In the genomic region with DNA sequence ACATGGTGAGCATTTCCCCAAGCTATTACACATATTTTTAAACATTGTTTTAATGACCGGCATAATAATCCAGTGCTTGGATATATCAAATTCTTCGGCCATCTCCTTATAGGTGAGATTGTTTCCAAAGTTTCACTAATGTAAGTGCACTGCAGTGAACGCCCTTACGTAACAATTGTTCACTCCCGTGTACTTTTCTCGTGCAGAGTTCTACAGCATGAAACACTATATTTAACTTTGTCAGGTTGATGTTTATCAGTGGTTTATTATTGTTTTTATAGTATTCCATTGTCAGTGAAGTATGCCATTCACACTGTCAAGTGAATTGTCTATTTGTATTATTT, we compare ENCODE assay signal across 8 cellular contexts. TPM values are rescaled to one million over a fixed set of nuclear protein-coding genes. Genes with fewer than 3 reads are reported as not detected.
DNase-seq lines count a peak whose midpoint lies in the region; ATAC-seq, FAIRE-seq and TF ChIP-seq lines count a peak whose summit lies in the region.

No MANE protein-coding gene starts in this region.

- H4K8ac ChIP-seq in mesenchymal stem cell (ENCODE audit: low read length), result no peak overlapping the region

- H3K9me3 ChIP-seq in heart right ventricle (no peaks in the 10 kb centered on the region), GM12878 (replicated peaks; ENCODE audit: control insufficient read depth, insufficient read depth, low read length) (no peaks in the 10 kb centered on the region), mesenchymal stem cell (ENCODE audit: control insufficient read depth, low read length) (no peaks in the 10 kb centered on the region), upper lobe of left lung (no peaks in the 10 kb centered on the region)

- H3K27me3 ChIP-seq in heart right ventricle, result no peaks in the 10 kb centered on the region
- no peaks in the 10 kb centered on the region for H3K27me3 ChIP-seq in GM12878 (replicated peaks in 1 of 2; ENCODE audit: control insufficient read depth in 2 of 2, insufficient read depth in 2 of 2, low read length in 1 of 2)
- H3K27me3 ChIP-seq in mesenchymal stem cell (ENCODE audit: control insufficient read depth in 1 of 2, insufficient read depth in 1 of 2, low read length in 2 of 2), result no peaks in the 10 kb centered on the region
- no peaks in the 10 kb centered on the region for H3K27me3 ChIP-seq in upper lobe of left lung

- TF ChIP-seq CTCF in heart right ventricle (IDR thresholded peaks at IDR 0.05), result no peak
- no peak for TF ChIP-seq CTCF in GM12878 (IDR thresholded peaks at IDR 0.05 in 2 of 3, conservative IDR thresholded peaks at IDR 0.05 in 1 of 3; ENCODE audit: control insufficient read depth in 2 of 3, extremely low read depth in 1 of 3, insufficient read depth in 1 of 3, low read depth in 3 of 3, low read length in 3 of 3)
- no peak for TF ChIP-seq CTCF in upper lobe of left lung (IDR thresholded peaks at IDR 0.05)

- H2BK15ac ChIP-seq in mesenchymal stem cell (ENCODE audit: low read depth, poor library complexity, severe bottlenecking), result no peak overlapping the region

- H4K20me1 ChIP-seq in GM12878 (ENCODE audit: control insufficient read depth, insufficient read depth), result no peaks in the 10 kb centered on the region

- H2BK120ac ChIP-seq in mesenchymal stem cell (ENCODE audit: low read depth, low read length), result no peak overlapping the region

- no peak overlapping the region for H2BK5ac ChIP-seq in mesenchymal stem cell (ENCODE audit: low read depth, low read length, poor library complexity, severe bottlenecking)

- no peak overlapping the region for H3K18ac ChIP-seq in mesenchymal stem cell (ENCODE audit: low read depth in 1 of 2, low read length in 2 of 2)

- CTCF ChIA-PET in GM12878 (lab: Yijun Ruan, JAX), result interaction anchor here (0.9 to 2.0 kb wide), 8 partner anchors 9 to 88 kb away, joined by 3 to 11 read pairs (median 7); partner anchors contain the start of gene NAPB

- WGBS in heart right ventricle, 2 donors, result 24 to 27% methylated on average over 6 of the region's 6 CpGs
- WGBS in GM12878 (ENCODE audit: insufficient coverage, insufficient replicate concordance, low lambda C conversion rate, missing lambda C conversion rate), result 26% methylated on average over 6 of the region's 6 CpGs
- WGBS in mesenchymal stem cell, result 77% methylated on average over 6 of the region's 6 CpGs
- WGBS in upper lobe of left lung, 2 donors, result 16 to 23% methylated on average over 6 of the region's 6 CpGs

- H3K36me3 ChIP-seq in heart right ventricle (peaks cover 0 to 27% (median 0%) of the 10 kb centered on the region in 9 donors), GM12878 (ENCODE audit: control insufficient read depth in 2 of 2, insufficient read depth in 2 of 2, low read length in 1 of 2) (peaks cover 5 to 8% of the 10 kb centered on the region in 2 experiments; a peak in 3 of 4 replicates), mesenchymal stem cell (ENCODE audit: control insufficient read depth in 1 of 2, insufficient read depth in 2 of 2, low read depth in 1 of 2, low read length in 2 of 2) (peaks cover 20 to 26% of the 10 kb centered on the region in 2 experiments), upper lobe of left lung (peaks cover 0 to 22% (median 9%) of the 10 kb centered on the region in 4 donors)

- H3K14ac ChIP-seq in mesenchymal stem cell (ENCODE audit: low read length in 2 of 2), result no peak overlapping the region

- H3K27ac ChIP-seq in heart right ventricle (peak overlapping the region; percentile 83 to 100 (median 98)), GM12878 (ENCODE audit: control insufficient read depth, insufficient read depth) (no peak overlapping the region), mesenchymal stem cell (ENCODE audit: low read length, poor library complexity, severe bottlenecking) (no peak overlapping the region), upper lobe of left lung (peak overlapping the region; percentile 92 to 98 (median 96))

- H3K23ac ChIP-seq in mesenchymal stem cell (ENCODE audit: low read length in 2 of 2), result no peak overlapping the region

- H3K79me1 ChIP-seq in mesenchymal stem cell (replicated peaks; ENCODE audit: low read length, poor library complexity, severe bottlenecking), result peaks cover 21% of the 10 kb centered on the region

- no peak overlapping the region for H3K4ac ChIP-seq in mesenchymal stem cell (ENCODE audit: low read depth in 1 of 2, low read length in 2 of 2)

- peaks cover 28% of the 10 kb centered on the region for H3K79me2 ChIP-seq in GM12878 (ENCODE audit: control insufficient read depth, insufficient read depth, low read length)

- H2AK5ac ChIP-seq in mesenchymal stem cell (ENCODE audit: low read length, severe bottlenecking), result no peak overlapping the region

- TF ChIP-seq RAD21 in GM12878 (IDR thresholded peaks at IDR 0.05; ENCODE audit: insufficient read depth, low read depth, low read length), result no peak

- BruUV-seq in GM12878 (replicated peaks; lab: Mats Ljungman, UMichigan), result no TSS peak

- SMC1A ChIA-PET in GM12878 (lab: Charles Lee; ENCODE audit: uncharacterized antibody, unreplicated experiment), result interaction anchor here (0.8 to 2.2 kb wide), 6 partner anchors 9 to 88 kb away, joined by 3 to 14 read pairs (median 5); no protein-coding TSS in a partner anchor

- RAD21 ChIA-PET in GM12878 (lab: Charles Lee; ENCODE audit: unreplicated experiment), result interaction anchor here (1.2 to 2.1 kb wide), 5 partner anchors 8 to 63 kb away, joined by 4 to 31 read pairs (median 8); partner anchors contain the start of genes NAPB and NXT1

- TF ChIP-seq POLR2A in GM12878 (IDR thresholded peaks at IDR 0.05; ENCODE audit: low read depth, low read length), result no peak
- TF ChIP-seq POLR2A in upper lobe of left lung (IDR thresholded peaks at IDR 0.05), result no peak

- TF ChIP-seq EP300 in GM12878 (IDR thresholded peaks at IDR 0.05; ENCODE audit: borderline replicate concordance in 1 of 2, control insufficient read depth in 1 of 2, low read depth in 2 of 2, low read length in 2 of 2) (no peak), upper lobe of left lung (IDR thresholded peaks at IDR 0.05) (no peak)

- H3K9ac ChIP-seq in GM12878 (ENCODE audit: control insufficient read depth, insufficient read depth, low read length) (no peak overlapping the region), mesenchymal stem cell (ENCODE audit: low read length) (peak overlapping the region; percentile 55)

- intact Hi-C loops in heart right ventricle (cut with DNase I) (loop anchor here in 4 of 10 donors (10.0 kb wide), 3 partner anchors 194 to 1696 kb away; partner anchors contain the start of genes CST3 (in 2 of the 4) and ACSS1 (in 1 of the 4)), left ventricle myocardium superior (cut with micrococcal nuclease) (no loop called here), GM12878 (cut with micrococcal nuclease; ENCODE audit: unreplicated experiment) (loop anchor here (1.0 kb wide), 1 partner anchor 8 kb away; the partner anchor contains the start of gene NXT1)

- H4K91ac ChIP-seq in mesenchymal stem cell (ENCODE audit: low read length), result no peak overlapping the region

- peak overlapping the region; percentile 63 for H3K4me2 ChIP-seq in GM12878 (ENCODE audit: control insufficient read depth, insufficient read depth)
- H3K4me2 ChIP-seq in mesenchymal stem cell (ENCODE audit: low read length, poor library complexity, severe bottlenecking), result no peak overlapping the region

- no peak overlapping the region for H2BK12ac ChIP-seq in mesenchymal stem cell (ENCODE audit: low read length in 2 of 2)

- POLR2A ChIA-PET in GM12878 (lab: Charles Lee), result interaction anchor here (1.0 to 4.5 kb wide), 7 partner anchors 8 to 63 kb away, joined by 3 to 61 read pairs (median 6); partner anchors contain the start of genes NAPB and NXT1

- DNase-seq in heart right ventricle (no peak), left ventricle myocardium superior (no peak), GM12878 (ENCODE audit: low read depth, low spot score) (no peak), mesenchymal stem cell (no peak), upper lobe of left lung (no peak), NCI-H2081 (lab: John Stamatoyannopoulos, UW) (no peak), KBM-7 (no peak)

- no peak for FAIRE-seq in GM12878 (lab: Jason Lieb, UNC)

- peak overlapping the region; percentile 47 for H2AFZ ChIP-seq in GM12878 (ENCODE audit: control insufficient read depth, low read depth, low read length)
- H2AFZ ChIP-seq in mesenchymal stem cell (ENCODE audit: low read depth, low read length), result no peak overlapping the region

- H3K4me1 ChIP-seq in heart right ventricle (peaks cover 5 to 55% (median 39%) of the 10 kb centered on the region in 9 donors), GM12878 (ENCODE audit: control insufficient read depth, insufficient read depth, low read length) (peaks cover 7% of the 10 kb centered on the region), mesenchymal stem cell (ENCODE audit: control insufficient read depth, insufficient read depth, low read depth, low read length) (peaks cover 11% of the 10 kb centered on the region), upper lobe of left lung (peaks cover 25 to 37% (median 29%) of the 10 kb centered on the region in 4 donors)

- ATAC-seq in heart right ventricle (no peak), left ventricle myocardium superior (no peak), GM12878 (no peak), upper lobe of left lung (ENCODE audit: low FRiP score in 2 of 2) (no peak), GM21576 (IDR thresholded peaks at IDR 0.05; ENCODE audit: unreplicated experiment) (no peak)

- H3K4me3 ChIP-seq in heart right ventricle, result peak overlapping the region in 9 of 10 donors; percentile 48 to 97 (median 64)
- H3K4me3 ChIP-seq in GM12878, result peak overlapping the region; percentile 33; the same call in 1 of the 2 replicates
- peak overlapping the region in 1 of 2 experiments; percentile 94 for H3K4me3 ChIP-seq in mesenchymal stem cell (ENCODE audit: insufficient read depth in 1 of 2, low read depth in 1 of 2, low read length in 2 of 2)
- H3K4me3 ChIP-seq in upper lobe of left lung, result peak overlapping the region; percentile 9 to 65 (median 65)

- in situ Hi-C loops in GM12878 (cut with MboI), result loop anchor here (25.0 kb wide), 2 partner anchors 1704 to 1904 kb away; partner anchors contain the start of gene ACSS1
- in situ Hi-C loops in KBM-7 (cut with MboI; ENCODE audit: low pct_unique_long_range_greater_than_20kb, low sequenced_read_pairs), result no loop called here

RNA-seq across cellular contexts. Expression of gene GZF1, which starts 3.4 kb away (rescaled TPM):
- total RNA-seq in heart right ventricle, result 10 to 100 TPM; 20.6 to 42.7 (median 28.8) TPM
- polyA plus RNA-seq in heart right ventricle, result 10 to 100 TPM in 1 of 2 donors, 1 to 10 TPM in 1; 8.6 to 10.0 TPM
- 26.7 TPM for total RNA-seq in left ventricle myocardium superior
- total RNA-seq in GM12878 (2013; cell fraction: nucleolus; rRNA removed), result 11.1 and 12.9 TPM in 2 replicates
- total RNA-seq in GM12878 (2014; rRNA removed), result 8.7 and 14.0 TPM in 2 replicates
- 7.8 and 9.9 TPM in 2 replicates for total RNA-seq in GM12878 (2014; rRNA removed; fragmentation: Illumina TruSeq; extraction: Trizol)
- total RNA-seq in GM12878 (2021), result 9.5 and 10.7 TPM in 2 replicates
- polyA plus RNA-seq in GM12878 (2011; ENCODE audit: low read depth), result 3.4 TPM
- 11.7 and 19.5 TPM in 2 replicates for polyA plus RNA-seq in GM12878 (2011; rRNA removed)
- polyA plus RNA-seq in GM12878 (2011; cell fraction: cytosol; rRNA removed), result 15.6 and 26.4 TPM in 2 replicates
- 37.0 and 40.5 TPM in 2 replicates for polyA plus RNA-seq in GM12878 (2011; cell fraction: nucleus; rRNA removed)
- polyA plus RNA-seq in GM12878 (2012), result 6.3 and 7.3 TPM in 2 replicates
- polyA plus RNA-seq in GM12878 (2014; fragmentation: Illumina TruSeq; extraction: Trizol), result 6.2 and 13.5 TPM in 2 replicates
- 1 to 10 TPM; 2.2 to 2.4 TPM for polyA plus RNA-seq in GM12878 (2014; fragmentation: Nextera tagmentation; extraction: Ambion mirVana)
- polyA plus RNA-seq in GM12878 (2014; rRNA removed), result 9.5 and 12.4 TPM in 2 replicates
- polyA plus RNA-seq in GM12878 (2016; fragmentation: Nextera tagmentation; extraction: Ambion mirVana), result 1 to 10 TPM; 6.9 to 7.1 TPM
- polyA minus RNA-seq in GM12878 (2011; rRNA and poly(A)+ RNA removed), result 38.7 and 58.2 TPM in 2 replicates
- 14.8 TPM in 2 replicates for polyA minus RNA-seq in GM12878 (2011; cell fraction: cytosol; rRNA and poly(A)+ RNA removed)
- 31.4 and 51.2 TPM in 2 replicates for polyA minus RNA-seq in GM12878 (2011; cell fraction: nucleus; rRNA and poly(A)+ RNA removed)
- polyA plus RNA-seq in mesenchymal stem cell (2013, experiment 1 of 2), result 5.8 TPM
- polyA plus RNA-seq in mesenchymal stem cell (2013, experiment 2 of 2), result 6.2 TPM
- 10 to 100 TPM; 14.1 to 32.5 (median 25.6) TPM for total RNA-seq in upper lobe of left lung

RNA-seq across cellular contexts. Expression of gene NXT1, which starts 7.9 kb away (rescaled TPM):
- total RNA-seq in heart right ventricle (10 to 100 TPM in 2 of 10 donors, 1 to 10 TPM in 8; 4.5 to 12.9 (median 6.5) TPM), left ventricle myocardium superior (6.0 TPM), GM12878 (2014; rRNA removed) (61.5 and 65.2 TPM in 2 replicates), GM12878 (2014; rRNA removed; fragmentation: Illumina TruSeq; extraction: Trizol) (32.1 and 36.3 TPM in 2 replicates), GM12878 (2021) (34.4 and 36.9 TPM in 2 replicates), upper lobe of left lung (10 to 100 TPM in 5 of 6 donors, 1 to 10 TPM in 1; 7.3 to 39.4 (median 17.9) TPM)
- polyA plus RNA-seq in heart right ventricle (10 to 100 TPM in 1 of 2 donors, 1 to 10 TPM in 1; 6.6 to 21.3 TPM), GM12878 (2011; rRNA removed) (38.5 and 50.0 TPM in 2 replicates), GM12878 (2014; fragmentation: Illumina TruSeq; extraction: Trizol) (37.9 and 42.6 TPM in 2 replicates), GM12878 (2014; fragmentation: Nextera tagmentation; extraction: Ambion mirVana) (10 to 100 TPM; 10.2 to 24.2 TPM), GM12878 (2014; rRNA removed) (59.4 and 62.1 TPM in 2 replicates), GM12878 (2016; fragmentation: Nextera tagmentation; extraction: Ambion mirVana) (10 to 100 TPM; 59.3 to 66.7 TPM)
- total RNA-seq in GM12878 (2013; cell fraction: nucleolus; rRNA removed), result 7.8 and 8.3 TPM in 2 replicates
- 20.4 TPM for polyA plus RNA-seq in GM12878 (2011; ENCODE audit: low read depth)
- 60.6 and 64.5 TPM in 2 replicates for polyA plus RNA-seq in GM12878 (2011; cell fraction: cytosol; rRNA removed)
- 23.1 and 30.6 TPM in 2 replicates for polyA plus RNA-seq in GM12878 (2011; cell fraction: nucleus; rRNA removed)
- 26.5 and 27.2 TPM in 2 replicates for polyA plus RNA-seq in GM12878 (2012)
- polyA minus RNA-seq in GM12878 (2011; rRNA and poly(A)+ RNA removed), result 26.6 and 35.4 TPM in 2 replicates
- polyA minus RNA-seq in GM12878 (2011; cell fraction: cytosol; rRNA and poly(A)+ RNA removed), result 10.2 and 11.1 TPM in 2 replicates
- polyA minus RNA-seq in GM12878 (2011; cell fraction: nucleus; rRNA and poly(A)+ RNA removed), result 8.5 and 14.0 TPM in 2 replicates
- polyA plus RNA-seq in mesenchymal stem cell (2013, experiment 1 of 2), result 17.2 TPM
- polyA plus RNA-seq in mesenchymal stem cell (2013, experiment 2 of 2), result 18.1 TPM

Comparison
In these comparisons a context has a peak if more than half of its experiments do, and no peak if none do; other contexts are left out.
1. H3K27ac ChIP-seq: peak in heart right ventricle (10 of 10) and upper lobe of left lung (4 of 4); none in GM12878 (single experiment) and mesenchymal stem cell (single experiment).